8 cellular contexts compared by ENCODE assay signal in the genomic region with DNA sequence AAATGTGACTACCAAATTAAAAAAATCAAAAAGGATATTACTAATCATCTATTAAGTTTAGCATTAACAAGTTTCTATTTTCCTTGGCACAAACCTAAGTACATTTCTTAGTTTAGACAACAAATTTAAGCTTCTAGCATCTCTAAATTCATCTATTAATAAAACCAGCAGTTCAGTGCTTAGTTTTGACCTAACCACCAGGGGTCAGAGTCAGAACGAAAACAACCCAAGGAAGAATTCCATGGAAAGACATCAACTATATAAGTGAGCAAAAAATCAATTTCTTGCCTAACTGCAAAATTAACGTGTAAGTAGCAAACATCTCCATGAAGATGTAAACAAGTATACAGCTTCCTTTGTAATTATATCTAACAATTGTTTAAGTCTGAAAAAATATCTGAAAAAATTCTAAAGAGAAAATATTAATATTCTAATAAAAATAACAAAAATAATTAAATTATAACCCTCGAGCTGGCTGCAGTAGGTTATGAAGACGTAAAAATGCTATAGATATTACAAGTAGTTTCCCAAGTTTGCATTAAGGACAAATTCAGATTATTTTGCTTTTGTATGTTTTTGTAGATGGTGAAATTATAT.
DNase-seq lines count a peak whose midpoint lies in the region; FAIRE-seq and TF ChIP-seq lines count a peak whose summit lies in the region.

No MANE protein-coding gene starts in this region.

- H3K4me2 ChIP-seq in H1 (ENCODE audit: insufficient read depth in 1 of 2, low read depth in 2 of 2, low read length in 2 of 2): no peak overlapping the region

- no peaks in the 10 kb centered on the region for H3K79me2 ChIP-seq in H1 (ENCODE audit: control insufficient read depth in 1 of 2, insufficient read depth in 2 of 2, low read length in 2 of 2)

- no peak overlapping the region for H3K4ac ChIP-seq in H1 (replicated peaks; ENCODE audit: insufficient read length, low read depth, low read length)

- no peak overlapping the region for H2AFZ ChIP-seq in H1 (ENCODE audit: low read length)

- H3K27me3 ChIP-seq in H1 (replicated peaks in 1 of 4; ENCODE audit: control insufficient read depth in 3 of 4, extremely low read depth in 1 of 4, insufficient read depth in 3 of 4, low read length in 3 of 4): no peaks in the 10 kb centered on the region

- no peak overlapping the region for H2BK120ac ChIP-seq in H1 (replicated peaks; ENCODE audit: low read depth, low read length)

- H4K5ac ChIP-seq in H1 (ENCODE audit: insufficient read length, low read depth, low read length): no peak overlapping the region

- no peak overlapping the region for H2BK15ac ChIP-seq in H1 (ENCODE audit: low read length)

- POLR2A ChIA-PET in H1 (lab: Charles Lee; ENCODE audit: partially characterized antibody): interaction anchor here (0.8 kb wide), 1 partner anchor 28 kb away, joined by 3 read pairs; no protein-coding TSS in a partner anchor

- peak; percentile 57 for FAIRE-seq in H1 (lab: Jason Lieb, UNC)

- DNase-seq in NOMO-1 treated with DMSO at 0.1 percent for 48 hours (lab: John Stamatoyannopoulos, UW; ENCODE audit: unreplicated experiment): peak; percentile 32
- no peak for DNase-seq in NOMO-1 treated with dmso at 0.1 percent for 144 hours (lab: John Stamatoyannopoulos, UW; ENCODE audit: unreplicated experiment)
- peak; percentile 38 for DNase-seq in NCI-H2227 treated with DMSO at 0.1 percent for 48 hours (lab: John Stamatoyannopoulos, UW)
- DNase-seq in H1 (ENCODE audit: low read depth in 1 of 2, low spot score in 2 of 2): no peak
- peak; percentile 26 for DNase-seq in retina
- DNase-seq in activated CD8-positive, alpha-beta memory T cell treated with anti-CD3 and anti-CD28 coated beads for 24 hours: no peak
- DNase-seq in T-helper 1 cell: no peak
- DNase-seq in NK-92 (lab: John Stamatoyannopoulos, UW; ENCODE audit: unreplicated experiment): no peak

- no peaks in the 10 kb centered on the region for H3K79me1 ChIP-seq in H1 (ENCODE audit: low read depth, low read length)

- H3K23me2 ChIP-seq in H1 (ENCODE audit: low read depth, low read length): no peaks in the 10 kb centered on the region

- no peaks in the 10 kb centered on the region for H4K20me1 ChIP-seq in H1 (replicated peaks in 1 of 2; ENCODE audit: control insufficient read depth in 1 of 2, insufficient read depth in 2 of 2, low read length in 2 of 2)

- no peak overlapping the region for H3K27ac ChIP-seq in H1 (ENCODE audit: low read depth, low read length)

- H3K4me3 ChIP-seq in H1 (ENCODE audit: extremely low read depth in 1 of 4, insufficient read depth in 2 of 4, low read depth in 3 of 4, low read length in 4 of 4): no peak overlapping the region

- no peak overlapping the region for H3K56ac ChIP-seq in H1 (replicated peaks; ENCODE audit: insufficient read length, low read depth, low read length)

- H2BK12ac ChIP-seq in H1 (ENCODE audit: low read depth, low read length): no peak overlapping the region

- CTCF ChIA-PET in H1 (lab: Charles Lee; ENCODE audit: partially characterized antibody): interaction anchor here (0.6 to 8.5 kb wide), 38 partner anchors 9 to 468 kb away, joined by 3 to 183 read pairs (median 4); a partner anchor contains a TSS

- no peak overlapping the region for H2AK5ac ChIP-seq in H1 (ENCODE audit: low read depth, low read length)

- no peak overlapping the region for H3K23ac ChIP-seq in H1 (ENCODE audit: insufficient read length)

- 47% methylated on average over 4 of the region's 4 CpGs; no CpG with 5 or more reads in 1 of the 2 experiments for WGBS in H1 (ENCODE audit: extremely low coverage in 1 of 2, insufficient coverage in 1 of 2, insufficient read length in 1 of 2, insufficient replicate concordance in 2 of 2, low coverage in 1 of 2, low lambda C conversion rate in 2 of 2, missing lambda C conversion rate in 1 of 2), 2 experiments

- no peak overlapping the region for H3K14ac ChIP-seq in H1 (ENCODE audit: insufficient read length)

- peak in 2 of 3 experiments; percentile 46 to 48; a peak in 2 of 4 replicates for TF ChIP-seq CTCF in H1 (IDR thresholded peaks at IDR 0.05; ENCODE audit: control extremely low read depth in 1 of 3, insufficient read depth in 1 of 3, low read depth in 1 of 3, low read length in 3 of 3)

- H3K9ac ChIP-seq in H1 (replicated peaks in 1 of 4; ENCODE audit: extremely low read depth in 1 of 4, low read depth in 3 of 4, low read length in 3 of 4): no peak overlapping the region

- no peak overlapping the region for H4K8ac ChIP-seq in H1 (ENCODE audit: extremely low read depth, insufficient read depth, low read length)

- TF ChIP-seq RAD21 in H1 (IDR thresholded peaks at IDR 0.05 in 1 of 2, conservative IDR thresholded peaks at IDR 0.05 in 1 of 2; ENCODE audit: low read depth in 2 of 2, low read length in 2 of 2): peak; percentile 73 to 76

- H4K91ac ChIP-seq in H1 (replicated peaks; ENCODE audit: insufficient read length, low read length): no peak overlapping the region

- no peak overlapping the region for H3K18ac ChIP-seq in H1 (ENCODE audit: extremely low read depth, low read length)

- TF ChIP-seq EP300 in H1 (IDR thresholded peaks at IDR 0.05; ENCODE audit: borderline replicate concordance in 1 of 2, low read depth in 2 of 2, low read length in 2 of 2): no peak

- no peaks in the 10 kb centered on the region for H3K4me1 ChIP-seq in H1 (replicated peaks in 1 of 4; ENCODE audit: control insufficient read depth in 3 of 4, insufficient read depth in 4 of 4, low read length in 3 of 4)

- H3K36me3 ChIP-seq in H1 (ENCODE audit: control insufficient read depth in 2 of 4, insufficient read depth in 4 of 4, low read length in 3 of 4): no peaks in the 10 kb centered on the region

- no peaks in the 10 kb centered on the region for H3K9me3 ChIP-seq in H1 (ENCODE audit: insufficient read depth in 2 of 2, low read depth in 1 of 2, low read length in 1 of 2)

- H2BK5ac ChIP-seq in H1 (ENCODE audit: low read depth, low read length): no peak overlapping the region

- H2BK20ac ChIP-seq in H1 (ENCODE audit: low read length): no peak overlapping the region

- no peak for TF ChIP-seq POLR2A in H1 (IDR thresholded peaks at IDR 0.05; ENCODE audit: control extremely low read depth in 1 of 2, low read depth in 2 of 2, low read length in 2 of 2)

TF ChIP-seq in H1, 55 proteins besides CTCF, POLR2A, EP300 and RAD21:
- TF ChIP-seq GTF2F1 (IDR thresholded peaks at IDR 0.05; ENCODE audit: borderline replicate concordance, low read depth, low read length) (no peak), TEAD4 (IDR thresholded peaks at IDR 0.05; ENCODE audit: low read depth, low read length) (0 out of 2 replicates have a peak, but pooled peaks have one; percentile 14), EGR1 (IDR thresholded peaks at IDR 0.05; ENCODE audit: borderline replicate concordance, low read depth, low read length) (no peak), JUND (IDR thresholded peaks at IDR 0.05; ENCODE audit: low read length) (no peak), YY1 (IDR thresholded peaks at IDR 0.05; ENCODE audit: low read depth, low read length) (no peak), SP1 (IDR thresholded peaks at IDR 0.05; ENCODE audit: low read depth, low read length) (no peak)
- TF ChIP-seq, protein P1, sequence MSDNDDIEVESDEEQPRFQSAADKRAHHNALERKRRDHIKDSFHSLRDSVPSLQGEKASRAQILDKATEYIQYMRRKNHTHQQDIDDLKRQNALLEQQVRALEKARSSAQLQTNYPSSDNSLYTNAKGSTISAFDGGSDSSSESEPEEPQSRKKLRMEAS (IDR thresholded peaks at IDR 0.05): no peak

Comparison
In these comparisons a context has a peak if more than half of its experiments do, and no peak if none do; other contexts are left out.
1. DNase-seq: peak in NOMO-1 treated with DMSO at 0.1 percent for 48 hours (single experiment), NCI-H2227 treated with DMSO at 0.1 percent for 48 hours (single experiment) and retina (single experiment); none in NOMO-1 treated with dmso at 0.1 percent for 144 hours (single experiment), H1 (0 of 2), activated CD8-positive, alpha-beta memory T cell treated with anti-CD3 and anti-CD28 coated beads for 24 hours (single experiment), T-helper 1 cell (0 of 5) and NK-92 (single experiment).